In the genomic region with DNA sequence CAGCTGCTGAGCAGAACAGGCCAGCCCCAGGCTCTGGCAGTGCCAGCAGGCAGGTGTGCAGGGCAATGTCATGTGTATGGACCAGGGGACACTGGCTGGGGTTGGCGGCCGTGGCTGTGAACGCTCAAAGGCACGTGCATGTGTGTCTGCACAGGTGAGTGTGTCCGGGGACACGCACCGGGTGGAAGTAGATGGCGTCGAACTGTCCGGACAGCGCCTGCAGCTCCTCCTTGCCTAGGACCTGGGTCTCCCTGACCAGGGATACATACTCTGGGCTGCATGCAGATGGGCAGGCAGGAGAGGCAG, we compare ENCODE assay signal across 8 cellular contexts. TPM values are rescaled to one million over a fixed set of nuclear protein-coding genes. Genes with fewer than 3 reads are reported as not detected.
DNase-seq lines count a peak whose midpoint lies in the region; ATAC-seq and TF ChIP-seq lines count a peak whose summit lies in the region.

No MANE protein-coding gene starts in this region.

- no peak for TF ChIP-seq CTCF in liver (IDR thresholded peaks at IDR 0.05; ENCODE audit: low read depth, low read length, missing input control)
- no peak for TF ChIP-seq CTCF in tibial nerve (IDR thresholded peaks at IDR 0.05)
- TF ChIP-seq CTCF in GM10266 (IDR thresholded peaks at IDR 0.05; ENCODE audit: control insufficient read depth, insufficient read depth, low read depth, missing control alignments), result no peak

- peaks cover 0 to 2% of the 10 kb centered on the region in 2 donors for H3K36me3 Mint-ChIP-seq in activated T-cell treated with anti-CD3 and anti-CD28 coated beads, Interleukin-2, amount 50 U/mL, for 72 hours (ENCODE audit: insufficient read depth in 2 of 2)
- peaks cover 8% of the 10 kb centered on the region for H3K36me3 Mint-ChIP-seq in activated naive CD8-positive, alpha-beta T cell treated with anti-CD3 and anti-CD28 coated beads for 36 hours

- H3K9me3 ChIP-seq in liver (ENCODE audit: control insufficient read depth in 4 of 4, low read length in 3 of 4), result no peaks in the 10 kb centered on the region
- H3K9me3 ChIP-seq in tibial nerve, result no peaks in the 10 kb centered on the region

- WGBS in liver, result 67% methylated on average over 11 of the region's 11 CpGs
- WGBS in tibial nerve, 2 donors, result 75 to 79% methylated on average over 11 of the region's 11 CpGs

- peak overlapping the region in 2 of 3 donors; percentile 73 to 83 for H3K4me3 ChIP-seq in liver (ENCODE audit: low read depth in 1 of 3, low read length in 3 of 3)
- H3K4me3 ChIP-seq in tibial nerve, result peak overlapping the region; percentile 45 to 75 (median 66)

- peaks cover 10 to 53% (median 35%) of the 10 kb centered on the region in 4 donors for H3K4me1 ChIP-seq in liver (ENCODE audit: control insufficient read depth in 4 of 4, insufficient read depth in 4 of 4, low read length in 3 of 4)
- H3K4me1 ChIP-seq in tibial nerve, result peaks cover 0 to 63% (median 29%) of the 10 kb centered on the region in 4 donors

- no peaks in the 10 kb centered on the region for H3K9me3 Mint-ChIP-seq in activated T-cell treated with anti-CD3 and anti-CD28 coated beads, Interleukin-2, amount 50 U/mL, for 72 hours
- H3K9me3 Mint-ChIP-seq in activated naive CD8-positive, alpha-beta T cell treated with anti-CD3 and anti-CD28 coated beads for 36 hours, result no peaks in the 10 kb centered on the region

- peak overlapping the region; percentile 85 to 87 for H3K4me3 Mint-ChIP-seq in activated T-cell treated with anti-CD3 and anti-CD28 coated beads, Interleukin-2, amount 50 U/mL, for 72 hours
- peak overlapping the region; percentile 83 for H3K4me3 Mint-ChIP-seq in activated naive CD8-positive, alpha-beta T cell treated with anti-CD3 and anti-CD28 coated beads for 36 hours

- H3K4me1 Mint-ChIP-seq in activated T-cell treated with anti-CD3 and anti-CD28 coated beads, Interleukin-2, amount 50 U/mL, for 72 hours (ENCODE audit: low read depth), result peaks cover 13% of the 10 kb centered on the region
- peaks cover 11% of the 10 kb centered on the region for H3K4me1 Mint-ChIP-seq in activated naive CD8-positive, alpha-beta T cell treated with anti-CD3 and anti-CD28 coated beads for 36 hours

- TF ChIP-seq POLR2A in tibial nerve (IDR thresholded peaks at IDR 0.05), result no peak

- H3K9ac ChIP-seq in liver (ENCODE audit: low read depth in 1 of 2, low read length in 2 of 2), result no peak overlapping the region

- TF ChIP-seq RAD21 in liver (IDR thresholded peaks at IDR 0.05), result no peak

- H3K27ac ChIP-seq in liver (ENCODE audit: low read depth in 1 of 2, low read length in 2 of 2) (no peak overlapping the region), tibial nerve (peak overlapping the region in 1 of 4 donors; percentile 77)

- no peak overlapping the region for H3K27ac Mint-ChIP-seq in activated T-cell treated with anti-CD3 and anti-CD28 coated beads, Interleukin-2, amount 50 U/mL, for 72 hours
- no peak overlapping the region for H3K27ac Mint-ChIP-seq in activated naive CD8-positive, alpha-beta T cell treated with anti-CD3 and anti-CD28 coated beads for 36 hours

- H3K27me3 ChIP-seq in liver (ENCODE audit: control insufficient read depth in 4 of 4, insufficient read depth in 4 of 4, low read length in 3 of 4) (no peaks in the 10 kb centered on the region), tibial nerve (no peaks in the 10 kb centered on the region)

- peaks cover 0 to 4% (median 2%) of the 10 kb centered on the region in 4 donors for H3K36me3 ChIP-seq in liver (ENCODE audit: control insufficient read depth in 4 of 4, insufficient read depth in 3 of 4, low read depth in 1 of 4, low read length in 3 of 4)
- peaks cover 0 to 25% (median 0%) of the 10 kb centered on the region in 3 donors for H3K36me3 ChIP-seq in tibial nerve

- DNase-seq in activated T-cell treated with anti-CD3 and anti-CD28 coated beads, Interleukin-2, amount 50 U/mL, for 72 hours, result no peak
- no peak for DNase-seq in activated T-cell treated with anti-CD3 and anti-CD28 coated beads, Interleukin-2, amount 50 U/mL, for 1 hour
- no peak for DNase-seq in activated naive CD8-positive, alpha-beta T cell treated with anti-CD3 and anti-CD28 coated beads for 36 hours
- DNase-seq in tibial nerve (ENCODE audit: low spot score in 2 of 2) (no peak), NOMO-1 treated with dmso at 0.1 percent for 144 hours (lab: John Stamatoyannopoulos, UW; ENCODE audit: unreplicated experiment) (no peak), GM10266 (ENCODE audit: extremely low spot score) (no peak)
- no peak for DNase-seq in stimulated activated CD4-positive, alpha-beta T cell treated with anti-CD3 and anti-CD28 coated beads, Interleukin-4, amount 100 ng/mL, for 1 hour

- no peaks in the 10 kb centered on the region for H3K27me3 Mint-ChIP-seq in activated T-cell treated with anti-CD3 and anti-CD28 coated beads, Interleukin-2, amount 50 U/mL, for 72 hours (ENCODE audit: low read depth)
- no peaks in the 10 kb centered on the region for H3K27me3 Mint-ChIP-seq in activated naive CD8-positive, alpha-beta T cell treated with anti-CD3 and anti-CD28 coated beads for 36 hours

- ATAC-seq in activated T-cell treated with anti-CD3 and anti-CD28 coated beads, Interleukin-2, amount 50 U/mL, for 72 hours (replicated peaks in 1 of 2), result no peak

- TF ChIP-seq EP300 in tibial nerve (IDR thresholded peaks at IDR 0.05), result no peak

TF ChIP-seq in liver, 16 proteins besides CTCF, POLR2A, EP300 and RAD21:
- no peak for TF ChIP-seq SP1 (IDR thresholded peaks at IDR 0.05)
- no peak for TF ChIP-seq FOXA1 (IDR thresholded peaks at IDR 0.05)
- no peak for TF ChIP-seq FOXA2 (IDR thresholded peaks at IDR 0.05)
- TF ChIP-seq, protein P1, sequence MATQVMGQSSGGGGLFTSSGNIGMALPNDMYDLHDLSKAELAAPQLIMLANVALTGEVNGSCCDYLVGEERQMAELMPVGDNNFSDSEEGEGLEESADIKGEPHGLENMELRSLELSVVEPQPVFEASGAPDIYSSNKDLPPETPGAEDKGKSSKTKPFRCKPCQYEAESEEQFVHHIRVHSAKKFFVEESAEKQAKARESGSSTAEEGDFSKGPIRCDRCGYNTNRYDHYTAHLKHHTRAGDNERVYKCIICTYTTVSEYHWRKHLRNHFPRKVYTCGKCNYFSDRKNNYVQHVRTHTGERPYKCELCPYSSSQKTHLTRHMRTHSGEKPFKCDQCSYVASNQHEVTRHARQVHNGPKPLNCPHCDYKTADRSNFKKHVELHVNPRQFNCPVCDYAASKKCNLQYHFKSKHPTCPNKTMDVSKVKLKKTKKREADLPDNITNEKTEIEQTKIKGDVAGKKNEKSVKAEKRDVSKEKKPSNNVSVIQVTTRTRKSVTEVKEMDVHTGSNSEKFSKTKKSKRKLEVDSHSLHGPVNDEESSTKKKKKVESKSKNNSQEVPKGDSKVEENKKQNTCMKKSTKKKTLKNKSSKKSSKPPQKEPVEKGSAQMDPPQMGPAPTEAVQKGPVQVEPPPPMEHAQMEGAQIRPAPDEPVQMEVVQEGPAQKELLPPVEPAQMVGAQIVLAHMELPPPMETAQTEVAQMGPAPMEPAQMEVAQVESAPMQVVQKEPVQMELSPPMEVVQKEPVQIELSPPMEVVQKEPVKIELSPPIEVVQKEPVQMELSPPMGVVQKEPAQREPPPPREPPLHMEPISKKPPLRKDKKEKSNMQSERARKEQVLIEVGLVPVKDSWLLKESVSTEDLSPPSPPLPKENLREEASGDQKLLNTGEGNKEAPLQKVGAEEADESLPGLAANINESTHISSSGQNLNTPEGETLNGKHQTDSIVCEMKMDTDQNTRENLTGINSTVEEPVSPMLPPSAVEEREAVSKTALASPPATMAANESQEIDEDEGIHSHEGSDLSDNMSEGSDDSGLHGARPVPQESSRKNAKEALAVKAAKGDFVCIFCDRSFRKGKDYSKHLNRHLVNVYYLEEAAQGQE (IDR thresholded peaks at IDR 0.05), result no peak
- no peak for TF ChIP-seq HNF4G (IDR thresholded peaks at IDR 0.05)

RNA-seq across cellular contexts. Expression of a gene that starts 0.9 kb away (rescaled TPM):
- 10 to 100 TPM; 52.1 to 57.4 TPM for total RNA-seq in activated T-cell treated with anti-CD3 and anti-CD28 coated beads, Interleukin-2, amount 50 U/mL, for 72 hours
- total RNA-seq in activated naive CD8-positive, alpha-beta T cell treated with anti-CD3 and anti-CD28 coated beads for 36 hours, result 10 to 100 TPM; 37.3 to 42.3 TPM
- total RNA-seq in liver (10 to 100 TPM; 11.4 to 18.2 TPM), tibial nerve (100 to 1,000 TPM in 1 of 4 donors, 10 to 100 TPM in 3; 41.2 to 105 (median 55.4) TPM)
- 10 to 100 TPM in 1 of 2 donors, 1 to 10 TPM in 1; 6.2 to 15.9 TPM for polyA plus RNA-seq in liver

RNA-seq across cellular contexts. Expression of a gene that starts 5.4 kb away (rescaled TPM):
- total RNA-seq in activated T-cell treated with anti-CD3 and anti-CD28 coated beads, Interleukin-2, amount 50 U/mL, for 72 hours, result 10 to 100 TPM; 64.9 to 69.7 TPM
- 10 to 100 TPM; 38.7 to 41.7 TPM for total RNA-seq in activated naive CD8-positive, alpha-beta T cell treated with anti-CD3 and anti-CD28 coated beads for 36 hours
- total RNA-seq in liver (10 to 100 TPM; 20.9 to 31.7 TPM), tibial nerve (100 to 1,000 TPM in 1 of 4 donors, 10 to 100 TPM in 3; 72.2 to 127 (median 78.6) TPM)
- polyA plus RNA-seq in liver, result 10 to 100 TPM in 1 of 2 donors, 1 to 10 TPM in 1; 9.3 to 11.9 TPM

RNA-seq across cellular contexts. Expression of a gene that starts 11.3 kb away (rescaled TPM):
- 10 to 100 TPM in 1 of 2 donors, 1 to 10 TPM in 1; 8.5 to 11.5 TPM for total RNA-seq in activated T-cell treated with anti-CD3 and anti-CD28 coated beads, Interleukin-2, amount 50 U/mL, for 72 hours
- 1 to 10 TPM; 3.5 to 3.6 TPM for total RNA-seq in activated naive CD8-positive, alpha-beta T cell treated with anti-CD3 and anti-CD28 coated beads for 36 hours
- 1 to 10 TPM; 2.3 to 2.8 TPM for total RNA-seq in liver
- 1 to 10 TPM in 1 of 2 donors, under 1 TPM in 1; 0.83 to 1.5 TPM for polyA plus RNA-seq in liver
- 10 to 100 TPM; 12.3 to 32.0 (median 24.1) TPM for total RNA-seq in tibial nerve

RNA-seq across cellular contexts. Expression of a gene that starts 20.0 kb away (rescaled TPM):
- total RNA-seq in activated T-cell treated with anti-CD3 and anti-CD28 coated beads, Interleukin-2, amount 50 U/mL, for 72 hours, result 10 to 100 TPM; 16.6 to 27.1 TPM
- 1 to 10 TPM; 3.2 to 3.3 TPM for total RNA-seq in activated naive CD8-positive, alpha-beta T cell treated with anti-CD3 and anti-CD28 coated beads for 36 hours
- total RNA-seq in liver, result 1 to 10 TPM in 1 of 2 donors, under 1 TPM in 1; 0.65 to 1.2 TPM
- 1 to 10 TPM in 1 of 2 donors, under 1 TPM in 1; 0.83 to 2.0 TPM for polyA plus RNA-seq in liver
- total RNA-seq in tibial nerve, result 10 to 100 TPM in 3 of 4 donors, 1 to 10 TPM in 1; 8.7 to 33.3 (median 19.6) TPM

RNA-seq across cellular contexts. Expression of a gene that starts 49.4 kb away (rescaled TPM):
- total RNA-seq in activated T-cell treated with anti-CD3 and anti-CD28 coated beads, Interleukin-2, amount 50 U/mL, for 72 hours, result 10 to 100 TPM; 17.6 to 19.4 TPM
- total RNA-seq in activated naive CD8-positive, alpha-beta T cell treated with anti-CD3 and anti-CD28 coated beads for 36 hours, result 10 to 100 TPM; 20.0 to 20.9 TPM
- total RNA-seq in liver (10 to 100 TPM; 16.4 to 58.9 TPM), tibial nerve (10 to 100 TPM; 36.1 to 66.6 (median 44.8) TPM)
- polyA plus RNA-seq in liver, result 10 to 100 TPM; 25.5 to 59.2 TPM
